ENCODE assay signal across 18 cellular contexts in genomic region chr11:70866834-70867233, GRCh38.
A peak's percentile ranks its signal among the peaks of the same experiment; 100 is the strongest.
DNase-seq lines count a peak whose midpoint lies in the region; ATAC-seq, FAIRE-seq and TF ChIP-seq lines count a peak whose summit lies in the region.
"Had no signal": no experiment of that assay in that cellular context is flagged by ENCODE, and none has a peak within 500 bp of the region (broad histone marks: within the 10 kb centered on the region; RNA-seq: fewer than 3 reads in every experiment).

No MANE protein-coding gene starts in this region.

- H4K20me1 ChIP-seq in H9 (ENCODE audit: control insufficient read depth, insufficient read depth, insufficient read length) (no peaks in the 10 kb centered on the region), H1 (replicated peaks in 1 of 2; ENCODE audit: control insufficient read depth in 1 of 2, insufficient read depth in 2 of 2, low read length in 2 of 2) (peaks cover 2 to 4% of the 10 kb centered on the region in 2 experiments)

- H3K23ac ChIP-seq in H9 (ENCODE audit: insufficient read length, low read depth, low read length) (no peak overlapping the region), H1 (ENCODE audit: insufficient read length) (no peak overlapping the region), neuronal stem cell (ENCODE audit: low read depth, low read length, poor library complexity) (no peak overlapping the region)

- H3K27ac Mint-ChIP-seq in H9, result peak overlapping the region in 2 of 3 experiments; percentile 13 to 72; a peak in 2 of 7 replicates
- no peak overlapping the region for H3K27ac Mint-ChIP-seq in naive thymus-derived CD8-positive, alpha-beta T cell
- H3K27ac Mint-ChIP-seq: CD4-positive, alpha-beta memory T cell; HFFc6 had no signal

- no peak overlapping the region for H2BK15ac ChIP-seq in H9 (ENCODE audit: low read depth, low read length)
- no peak overlapping the region for H2BK15ac ChIP-seq in H1 (ENCODE audit: low read length)
- H2BK15ac ChIP-seq in neuronal stem cell (ENCODE audit: low read length), result no peak overlapping the region

- H4K8ac ChIP-seq in H9 (replicated peaks; ENCODE audit: insufficient read length, low read depth, low read length) (no peak overlapping the region), H1 (ENCODE audit: extremely low read depth, insufficient read depth, low read length) (no peak overlapping the region), neuronal stem cell (ENCODE audit: low read depth, low read length) (no peak overlapping the region)

- H3K36me3 ChIP-seq in H1 (ENCODE audit: control insufficient read depth in 2 of 4, insufficient read depth in 4 of 4, low read length in 3 of 4) (no peaks in the 10 kb centered on the region), neuronal stem cell (replicated peaks in 1 of 2; ENCODE audit: control insufficient read depth in 2 of 2, insufficient read depth in 2 of 2, low read length in 2 of 2) (no peaks in the 10 kb centered on the region)

- H3K27me3 Mint-ChIP-seq in H9 (ENCODE audit: low read depth), result peaks cover 3% of the 10 kb centered on the region; the same call in 1 of the 2 replicates
- H3K27me3 Mint-ChIP-seq in naive thymus-derived CD8-positive, alpha-beta T cell, result peaks cover 2 to 18% (median 7%) of the 10 kb centered on the region in 5 donors

- POLR2A ChIA-PET in H1 (lab: Charles Lee; ENCODE audit: partially characterized antibody), result no interaction called here
- POLR2A ChIA-PET in naive thymus-derived CD8-positive, alpha-beta T cell (lab: Charles Lee), result no interaction called here

- H3K27me3 ChIP-seq in H9 (ENCODE audit: insufficient read depth, low read length) (no peaks in the 10 kb centered on the region), H1 (replicated peaks in 1 of 4; ENCODE audit: control insufficient read depth in 3 of 4, extremely low read depth in 1 of 4, insufficient read depth in 3 of 4, low read length in 3 of 4) (no peaks in the 10 kb centered on the region), neuronal stem cell (ENCODE audit: control insufficient read depth in 3 of 3, insufficient read depth in 3 of 3, low read depth in 1 of 3, low read length in 3 of 3) (no peaks in the 10 kb centered on the region)

- H2BK20ac ChIP-seq in H9 (ENCODE audit: low read depth, low read length, poor library complexity, severe bottlenecking) (no peak overlapping the region), H1 (ENCODE audit: low read length) (no peak overlapping the region)

- no peaks in the 10 kb centered on the region for H3K36me3 Mint-ChIP-seq in H9 (ENCODE audit: insufficient read depth in 1 of 3, low read depth in 3 of 3)
- no peaks in the 10 kb centered on the region for H3K36me3 Mint-ChIP-seq in naive thymus-derived CD8-positive, alpha-beta T cell
- H3K36me3 Mint-ChIP-seq: CD4-positive, alpha-beta memory T cell had no signal

- H3K4me3 ChIP-seq in H1 (ENCODE audit: extremely low read depth in 1 of 4, insufficient read depth in 2 of 4, low read depth in 3 of 4, low read length in 4 of 4) (no peak overlapping the region), neuronal stem cell (ENCODE audit: low read length in 2 of 2) (no peak overlapping the region)

- no peak overlapping the region for H3K4me3 Mint-ChIP-seq in H9
- no peak overlapping the region for H3K4me3 Mint-ChIP-seq in naive thymus-derived CD8-positive, alpha-beta T cell
- H3K4me3 Mint-ChIP-seq: CD4-positive, alpha-beta memory T cell; HFFc6 had no signal

- H3K56ac ChIP-seq in H9 (ENCODE audit: insufficient read length, low read depth, low read length) (no peak overlapping the region), H1 (replicated peaks; ENCODE audit: insufficient read length, low read depth, low read length) (no peak overlapping the region)

- TF ChIP-seq CTCF in H9 (conservative IDR thresholded peaks at IDR 0.05) (no peak), H1 (IDR thresholded peaks at IDR 0.05; ENCODE audit: control extremely low read depth in 1 of 3, insufficient read depth in 1 of 3, low read depth in 1 of 3, low read length in 3 of 3) (no peak)

- H3K14ac ChIP-seq in H9 (ENCODE audit: insufficient read depth, low read length) (no peak overlapping the region; the same call in 1 of the 2 replicates), H1 (ENCODE audit: insufficient read length) (no peak overlapping the region), neuronal stem cell (ENCODE audit: low read length) (no peak overlapping the region)

- H3K79me1 ChIP-seq in H9 (ENCODE audit: insufficient read depth, low read depth, low read length, poor library complexity, severe bottlenecking) (no peaks in the 10 kb centered on the region), H1 (ENCODE audit: low read depth, low read length) (no peaks in the 10 kb centered on the region; the same call in none of the 2 replicates), neuronal stem cell (ENCODE audit: low read depth, low read length) (no peaks in the 10 kb centered on the region)

- no peak for TF ChIP-seq POLR2A in H1 (IDR thresholded peaks at IDR 0.05; ENCODE audit: control extremely low read depth in 1 of 2, low read depth in 2 of 2, low read length in 2 of 2)

- H3K79me2 ChIP-seq in H9 (ENCODE audit: insufficient read depth, low read length) (no peaks in the 10 kb centered on the region), H1 (ENCODE audit: control insufficient read depth in 1 of 2, insufficient read depth in 2 of 2, low read length in 2 of 2) (no peaks in the 10 kb centered on the region)

- H3K4me1 ChIP-seq in H9 (ENCODE audit: insufficient read depth, low read length), result no peaks in the 10 kb centered on the region; the same call in 1 of the 2 replicates
- H3K4me1 ChIP-seq in H1 (replicated peaks in 1 of 4; ENCODE audit: control insufficient read depth in 3 of 4, insufficient read depth in 4 of 4, low read length in 3 of 4), result peaks cover under 1 to 4% (median 2%) of the 10 kb centered on the region in 4 experiments; a peak in 6 of 7 replicates
- peaks cover 4 to 6% of the 10 kb centered on the region in 2 donors for H3K4me1 ChIP-seq in neuronal stem cell (ENCODE audit: control insufficient read depth in 2 of 2, insufficient read depth in 1 of 2, low read depth in 1 of 2, low read length in 2 of 2)

- H3K27ac ChIP-seq in H9 (ENCODE audit: insufficient read length, low read depth, low read length) (no peak overlapping the region), H1 (ENCODE audit: low read depth, low read length) (no peak overlapping the region), neuronal stem cell (replicated peaks; ENCODE audit: low read length) (no peak overlapping the region)

- H2BK5ac ChIP-seq in H9 (ENCODE audit: insufficient read length, low read length) (no peak overlapping the region), H1 (ENCODE audit: low read depth, low read length) (no peak overlapping the region), neuronal stem cell (ENCODE audit: low read length) (no peak overlapping the region)

- no peaks in the 10 kb centered on the region for H3K9me3 Mint-ChIP-seq in H9
- no peaks in the 10 kb centered on the region for H3K9me3 Mint-ChIP-seq in naive thymus-derived CD8-positive, alpha-beta T cell

- no peak overlapping the region for H3K18ac ChIP-seq in H9 (ENCODE audit: insufficient read length, low read depth, low read length)
- H3K18ac ChIP-seq in H1 (ENCODE audit: extremely low read depth, low read length), result no peak overlapping the region
- no peak overlapping the region for H3K18ac ChIP-seq in neuronal stem cell (ENCODE audit: low read length)

- H3K4me2 ChIP-seq in H9 (ENCODE audit: insufficient read depth, insufficient read length, low read length), result no peak overlapping the region
- no peak overlapping the region for H3K4me2 ChIP-seq in H1 (ENCODE audit: insufficient read depth in 1 of 2, low read depth in 2 of 2, low read length in 2 of 2)
- H3K4me2 ChIP-seq in neuronal stem cell (ENCODE audit: insufficient read depth, low read length, poor library complexity, severe bottlenecking), result no peak overlapping the region

- no peak for TF ChIP-seq EP300 in H1 (IDR thresholded peaks at IDR 0.05; ENCODE audit: borderline replicate concordance in 1 of 2, low read depth in 2 of 2, low read length in 2 of 2)

- H3K4ac ChIP-seq in H9 (ENCODE audit: low read depth, low read length) (no peak overlapping the region), H1 (replicated peaks; ENCODE audit: insufficient read length, low read depth, low read length) (no peak overlapping the region), neuronal stem cell (ENCODE audit: low read length) (no peak overlapping the region)

- peaks cover 8 to 26% of the 10 kb centered on the region in 2 experiments for H3K4me1 Mint-ChIP-seq in H9
- no peaks in the 10 kb centered on the region for H3K4me1 Mint-ChIP-seq in naive thymus-derived CD8-positive, alpha-beta T cell
- H3K4me1 Mint-ChIP-seq: CD4-positive, alpha-beta memory T cell had no signal

- TF ChIP-seq RAD21 in H1 (IDR thresholded peaks at IDR 0.05 in 1 of 2, conservative IDR thresholded peaks at IDR 0.05 in 1 of 2; ENCODE audit: low read depth in 2 of 2, low read length in 2 of 2), result no peak

- CTCF ChIA-PET in H1 (lab: Charles Lee; ENCODE audit: partially characterized antibody), result interaction anchor here (0.7 to 1.8 kb wide), 5 partner anchors 13 to 418 kb away, joined by 3 to 9 read pairs (median 3); no protein-coding TSS in a partner anchor

- ATAC-seq in naive thymus-derived CD8-positive, alpha-beta T cell, result no peak
- ATAC-seq: HCT116 had no signal

- no peak overlapping the region for H2BK12ac ChIP-seq in H9 (ENCODE audit: insufficient read length, low read depth, low read length)
- H2BK12ac ChIP-seq in H1 (ENCODE audit: low read depth, low read length), result no peak overlapping the region
- H2BK12ac ChIP-seq in neuronal stem cell (ENCODE audit: low read length), result no peak overlapping the region

- H4K91ac ChIP-seq in H9 (ENCODE audit: insufficient read length, low read depth, low read length), result no peak overlapping the region
- no peak overlapping the region for H4K91ac ChIP-seq in H1 (replicated peaks; ENCODE audit: insufficient read length, low read length)
- no peak overlapping the region for H4K91ac ChIP-seq in neuronal stem cell (ENCODE audit: low read depth, low read length, poor library complexity)

- H2AK5ac ChIP-seq in H9 (ENCODE audit: insufficient read length, low read length) (no peak overlapping the region), H1 (ENCODE audit: low read depth, low read length) (0 out of 2 replicates have a peak overlapping the region, but pooled peaks have one; percentile 39), neuronal stem cell (ENCODE audit: low read depth, low read length) (peak overlapping the region; percentile 11)

- no CpG with 5 or more reads among the region's 9 CpGs for WGBS in H9 (ENCODE audit: extremely low coverage, insufficient read length, low lambda C conversion rate)
- 85% methylated on average over 8 of the region's 9 CpGs; no CpG with 5 or more reads in 1 of the 2 experiments for WGBS in H1 (ENCODE audit: extremely low coverage in 1 of 2, insufficient coverage in 1 of 2, insufficient read length in 1 of 2, insufficient replicate concordance in 2 of 2, low coverage in 1 of 2, low lambda C conversion rate in 2 of 2, missing lambda C conversion rate in 1 of 2), 2 experiments
- no CpG with 5 or more reads among the region's 9 CpGs for WGBS in neuronal stem cell (ENCODE audit: extremely low coverage in 2 of 2, insufficient read length in 2 of 2, insufficient replicate concordance in 1 of 2), 2 donors

- H3K23me2 ChIP-seq in H9 (ENCODE audit: insufficient read length, low read depth, low read length, poor library complexity, severe bottlenecking) (no peaks in the 10 kb centered on the region), H1 (ENCODE audit: low read depth, low read length) (0 out of 2 replicates have a peak, but pooled peaks cover 1% of the 10 kb centered on the region)

- DNase-seq in H9, result no peak
- no peak for DNase-seq in H1 (ENCODE audit: low read depth in 1 of 2, low spot score in 2 of 2)
- DNase-seq in neuronal stem cell (ENCODE audit: low spot score), result no peak
- DNase-seq in naive thymus-derived CD8-positive, alpha-beta T cell, result no peak
- no peak for DNase-seq in T-helper 2 cell
- DNase-seq in cerebellar cortex (ENCODE audit: low spot score), result no peak
- DNase-seq: C1 segment of cervical spinal cord; Calu3; CD4-positive, alpha-beta memory T cell; COR-L47; DMS53; DMS79 treated with DMSO at 0.1 percent for 48 hours; GOT3; H7; HFFc6 had no signal

- FAIRE-seq in H1 (lab: Jason Lieb, UNC), result no peak
- FAIRE-seq: G401.6, GM12892 had no signal

- H4K5ac ChIP-seq in H9 (ENCODE audit: insufficient read length, low read depth, low read length), result no peak overlapping the region
- no peak overlapping the region for H4K5ac ChIP-seq in H1 (ENCODE audit: insufficient read length, low read depth, low read length)

- no peak overlapping the region for H3T11ph ChIP-seq in H9 (ENCODE audit: low read length)

- H2BK120ac ChIP-seq in H9 (ENCODE audit: low read depth, low read length, poor library complexity, severe bottlenecking) (no peak overlapping the region), H1 (replicated peaks; ENCODE audit: low read depth, low read length) (no peak overlapping the region), neuronal stem cell (ENCODE audit: low read depth, low read length) (no peak overlapping the region)

- no peak overlapping the region for H3K9ac ChIP-seq in H9 (ENCODE audit: extremely low read depth, insufficient read length, low read length)
- no peak overlapping the region for H3K9ac ChIP-seq in H1 (replicated peaks in 1 of 4; ENCODE audit: extremely low read depth in 1 of 4, low read depth in 3 of 4, low read length in 3 of 4)
- no peak overlapping the region for H3K9ac ChIP-seq in neuronal stem cell (ENCODE audit: low read depth, low read length, poor library complexity)

- no peak overlapping the region for H2AFZ ChIP-seq in H9 (ENCODE audit: low read length)
- H2AFZ ChIP-seq in H1 (ENCODE audit: low read length), result no peak overlapping the region
- H2AFZ ChIP-seq in neuronal stem cell (ENCODE audit: low read length), result no peak overlapping the region

- H3K9me3 ChIP-seq in H9 (ENCODE audit: control insufficient read depth, low read depth, low read length) (no peaks in the 10 kb centered on the region), H1 (ENCODE audit: insufficient read depth in 2 of 2, low read depth in 1 of 2, low read length in 1 of 2) (no peaks in the 10 kb centered on the region), neuronal stem cell (replicated peaks in 1 of 2; ENCODE audit: control insufficient read depth in 2 of 2, insufficient read depth in 1 of 2, low read depth in 1 of 2, low read length in 2 of 2) (no peaks in the 10 kb centered on the region)

Comparison
In these comparisons a context has a peak if more than half of its experiments do, and no peak if none do; other contexts are left out.
1. H3K27ac Mint-ChIP-seq: peak in H9 (2 of 3); none in naive thymus-derived CD8-positive, alpha-beta T cell (0 of 10).